In the genomic region with DNA sequence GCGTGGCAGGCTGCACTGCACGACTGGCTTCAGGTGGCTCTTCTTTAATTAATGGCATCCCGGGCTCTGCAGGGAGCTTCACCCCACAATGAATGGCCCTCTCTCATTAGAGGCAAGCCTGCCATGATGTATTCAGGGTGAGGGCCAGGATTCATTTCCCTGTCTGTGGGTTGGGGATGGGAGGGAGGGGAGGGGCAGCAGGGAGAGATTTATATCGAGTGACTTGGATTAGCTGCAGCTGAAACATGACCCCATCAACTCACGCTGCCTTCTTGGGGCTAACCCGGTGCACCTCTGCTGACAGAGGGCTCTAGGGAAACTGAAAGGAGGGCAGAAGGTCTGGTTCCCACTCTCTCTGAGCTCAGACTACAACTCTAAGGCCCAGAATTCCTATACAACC, we compare ENCODE assay signal across 17 cellular contexts.
"Had no signal": no experiment of that assay in that cellular context is flagged by ENCODE, and none has a peak within 500 bp of the region (broad histone marks: within the 10 kb centered on the region; RNA-seq: fewer than 3 reads in every experiment).

No MANE protein-coding gene starts in this region.

- ATAC-seq: left lung, mucosa of descending colon, natural killer cell, sciatic nerve had no signal

- H3K4me3 Mint-ChIP-seq: activated CD4-positive, alpha-beta T cell treated with anti-CD3 and anti-CD28 coated beads, Interleukin-2, amount 10 ng/mL, durations not matched to agents 7 days and 5 days; activated naive CD4-positive, alpha-beta T cell treated with anti-CD3 and anti-CD28 coated beads, Interleukin-2, amount 50 U/mL, for 24 hours; brain; central memory CD8-positive, alpha-beta T cell; natural killer cell had no signal

- H3K27ac Mint-ChIP-seq: activated CD4-positive, alpha-beta T cell treated with anti-CD3 and anti-CD28 coated beads, Interleukin-2, amount 10 ng/mL, durations not matched to agents 7 days and 5 days; activated naive CD4-positive, alpha-beta T cell treated with anti-CD3 and anti-CD28 coated beads, Interleukin-2, amount 50 U/mL, for 24 hours; natural killer cell had no signal

- H3K9me3 Mint-ChIP-seq: activated CD4-positive, alpha-beta T cell treated with anti-CD3 and anti-CD28 coated beads, Interleukin-2, amount 10 ng/mL, durations not matched to agents 7 days and 5 days; activated naive CD4-positive, alpha-beta T cell treated with anti-CD3 and anti-CD28 coated beads, Interleukin-2, amount 50 U/mL, for 24 hours; brain; central memory CD8-positive, alpha-beta T cell; natural killer cell had no signal

- H3K27me3 Mint-ChIP-seq: activated CD4-positive, alpha-beta T cell treated with anti-CD3 and anti-CD28 coated beads, Interleukin-2, amount 10 ng/mL, durations not matched to agents 7 days and 5 days; activated naive CD4-positive, alpha-beta T cell treated with anti-CD3 and anti-CD28 coated beads, Interleukin-2, amount 50 U/mL, for 24 hours; brain; central memory CD8-positive, alpha-beta T cell had no signal

- H3K4me1 Mint-ChIP-seq: central memory CD8-positive, alpha-beta T cell had no signal

- DNase-seq: activated CD4-positive, alpha-beta T cell treated with anti-CD3 and anti-CD28 coated beads, Interleukin-2, amount 10 ng/mL, durations not matched to agents 7 days and 5 days; activated CD8-positive, alpha-beta memory T cell treated with anti-CD3 and anti-CD28 coated beads for 24 hours; effector memory CD4-positive, alpha-beta T cell; islet precursor cell; left lung; mucosa of descending colon; natural killer cell; spleen; stimulated activated CD4-positive, alpha-beta T cell treated with anti-CD3 and anti-CD28 coated beads, Interleukin-1b, Interleukin-23, amount 100 ng/mL, for 48 hours; stimulated activated naive CD4-positive, alpha-beta T cell; substantia nigra; T-helper 9 cell; transverse colon had no signal
